9 cellular contexts compared by ENCODE assay signal in genomic region chr1:202643397-202644218, GRCh38.
A peak's percentile ranks its signal among the peaks of the same experiment; 100 is the strongest.
DNase-seq lines count a peak whose midpoint lies in the region; ATAC-seq, FAIRE-seq and TF ChIP-seq lines count a peak whose summit lies in the region.
"Had no signal": no experiment of that assay in that cellular context is flagged by ENCODE, and none has a peak within 500 bp of the region (broad histone marks: within the 10 kb centered on the region; RNA-seq: fewer than 3 reads in every experiment).

No MANE protein-coding gene starts in this region.

- H3K9me1 ChIP-seq in keratinocyte (ENCODE audit: control insufficient read depth, extremely low read depth, insufficient read depth, low read length), result no peaks in the 10 kb centered on the region

- dilution Hi-C loops in keratinocyte (cut with MboI; ENCODE audit: extremely low pct_ligation_motif_present, low sequenced_read_pairs), result no loop called here

- H3K4me3 Mint-ChIP-seq in activated naive CD4-positive, alpha-beta T cell treated with anti-CD3 and anti-CD28 coated beads, Interleukin-2, amount 10 ng/mL, durations not matched to agents 7 days and 5 days, result peak overlapping the region; percentile 35

- no peak for FAIRE-seq in keratinocyte (lab: Jason Lieb, UNC)

- no peaks in the 10 kb centered on the region for H3K9me3 Mint-ChIP-seq in activated naive CD4-positive, alpha-beta T cell treated with anti-CD3 and anti-CD28 coated beads, Interleukin-2, amount 10 ng/mL, durations not matched to agents 7 days and 5 days

- DNase-seq in activated CD4-positive, CD25-positive, alpha-beta regulatory T cell treated with anti-CD3 and anti-CD28 coated beads, Interleukin-2, amount 50 U/mL, for 72 hours, result no peak
- peak; percentile 36 for DNase-seq in activated naive CD4-positive, alpha-beta T cell treated with anti-CD3 and anti-CD28 coated beads, Interleukin-2, amount 10 ng/mL, durations not matched to agents 7 days and 5 days
- DNase-seq in keratinocyte (ENCODE audit: low read depth, low spot score) (no peak), NCI-H1436 (lab: John Stamatoyannopoulos, UW) (no peak), NOMO-1 treated with DMSO at 0.1 percent for 48 hours (lab: John Stamatoyannopoulos, UW; ENCODE audit: unreplicated experiment) (no peak), NCI-H2029 (lab: John Stamatoyannopoulos, UW) (no peak)
- DNase-seq: NCI-H1694 had no signal

- H3K27ac ChIP-seq in keratinocyte (ENCODE audit: control insufficient read depth, insufficient read depth, low read length) (no peak overlapping the region), stomach smooth muscle (ENCODE audit: low read length) (no peak overlapping the region)

- peaks cover 10% of the 10 kb centered on the region for H3K4me1 Mint-ChIP-seq in activated naive CD4-positive, alpha-beta T cell treated with anti-CD3 and anti-CD28 coated beads, Interleukin-2, amount 10 ng/mL, durations not matched to agents 7 days and 5 days

- H3K4me1 ChIP-seq in keratinocyte (ENCODE audit: control insufficient read depth, extremely low read depth, insufficient read depth, low read length) (peaks cover 5% of the 10 kb centered on the region), stomach smooth muscle (ENCODE audit: control insufficient read depth, insufficient read depth, low read length) (peaks cover 21% of the 10 kb centered on the region)

- H3K27me3 ChIP-seq in keratinocyte (ENCODE audit: control insufficient read depth, extremely low read depth, insufficient read depth, low read length) (peaks cover 78% of the 10 kb centered on the region), stomach smooth muscle (ENCODE audit: control insufficient read depth in 1 of 2, insufficient read depth in 2 of 2, low read length in 2 of 2) (peaks cover 40 to 49% of the 10 kb centered on the region in 2 donors)

- H3K27ac Mint-ChIP-seq in activated naive CD4-positive, alpha-beta T cell treated with anti-CD3 and anti-CD28 coated beads, Interleukin-2, amount 10 ng/mL, durations not matched to agents 7 days and 5 days, result no peak overlapping the region

- H4K20me1 ChIP-seq in keratinocyte (ENCODE audit: control insufficient read depth, extremely low read depth, insufficient read depth, low read length), result no peaks in the 10 kb centered on the region

- peak overlapping the region; percentile 10 for H3K4me2 ChIP-seq in keratinocyte (ENCODE audit: control insufficient read depth, extremely low read depth, insufficient read depth, low read depth, low read length)

- H3K27me3 Mint-ChIP-seq in activated naive CD4-positive, alpha-beta T cell treated with anti-CD3 and anti-CD28 coated beads, Interleukin-2, amount 10 ng/mL, durations not matched to agents 7 days and 5 days, result peaks cover 100% of the 10 kb centered on the region

- no peak overlapping the region for H3K9ac ChIP-seq in keratinocyte (ENCODE audit: control insufficient read depth, extremely low read depth, insufficient read depth, low read length)
- H3K9ac ChIP-seq in stomach smooth muscle (ENCODE audit: low read length in 2 of 2), result no peak overlapping the region

- H2AFZ ChIP-seq in keratinocyte (ENCODE audit: control insufficient read depth, low read length), result no peak overlapping the region

- no peaks in the 10 kb centered on the region for H3K36me3 Mint-ChIP-seq in activated naive CD4-positive, alpha-beta T cell treated with anti-CD3 and anti-CD28 coated beads, Interleukin-2, amount 10 ng/mL, durations not matched to agents 7 days and 5 days

- no peaks in the 10 kb centered on the region for H3K79me2 ChIP-seq in keratinocyte (ENCODE audit: control insufficient read depth, insufficient read depth, low read length)

- H3K4me3 ChIP-seq in keratinocyte (ENCODE audit: control insufficient read depth in 2 of 3, extremely low read depth in 1 of 3, insufficient read depth in 2 of 3, low read depth in 1 of 3, low read length in 3 of 3), result no peak overlapping the region
- peak overlapping the region; percentile 31 to 65 for H3K4me3 ChIP-seq in stomach smooth muscle (ENCODE audit: low read length in 2 of 2)

- TF ChIP-seq CTCF in keratinocyte (optimal IDR thresholded peaks at IDR 0.05 in 1 of 3, IDR thresholded peaks at IDR 0.05 in 1 of 3, conservative IDR thresholded peaks at IDR 0.05 in 1 of 3; ENCODE audit: extremely low read depth in 1 of 3, insufficient read depth in 2 of 3, low read length in 3 of 3), result no peak

- ATAC-seq in activated CD4-positive, CD25-positive, alpha-beta regulatory T cell treated with anti-CD3 and anti-CD28 coated beads, Interleukin-2, amount 50 U/mL, for 24 hours, result peak; percentile 18 to 28

- CTCF ChIA-PET in activated naive CD4-positive, alpha-beta T cell treated with anti-CD3 and anti-CD28 coated beads, Interleukin-2, amount 10 ng/mL, durations not matched to agents 7 days and 5 days (lab: Charles Lee), result no interaction called here

- H3K36me3 ChIP-seq in keratinocyte (ENCODE audit: control insufficient read depth in 2 of 2, extremely low read depth in 1 of 2, insufficient read depth in 2 of 2, low read length in 2 of 2) (no peaks in the 10 kb centered on the region), stomach smooth muscle (ENCODE audit: control insufficient read depth in 2 of 2, insufficient read depth in 2 of 2, low read length in 2 of 2) (no peaks in the 10 kb centered on the region)

- H3K9me3 ChIP-seq in keratinocyte (ENCODE audit: control insufficient read depth, low read depth, low read length) (no peaks in the 10 kb centered on the region), stomach smooth muscle (ENCODE audit: control insufficient read depth in 2 of 2, low read length in 2 of 2) (no peaks in the 10 kb centered on the region)

Comparison
In these comparisons a context has a peak if more than half of its experiments do, and no peak if none do; other contexts are left out.
1. H3K4me3 ChIP-seq: peak in stomach smooth muscle (2 of 2); none in keratinocyte (0 of 3).